In the genomic region with DNA sequence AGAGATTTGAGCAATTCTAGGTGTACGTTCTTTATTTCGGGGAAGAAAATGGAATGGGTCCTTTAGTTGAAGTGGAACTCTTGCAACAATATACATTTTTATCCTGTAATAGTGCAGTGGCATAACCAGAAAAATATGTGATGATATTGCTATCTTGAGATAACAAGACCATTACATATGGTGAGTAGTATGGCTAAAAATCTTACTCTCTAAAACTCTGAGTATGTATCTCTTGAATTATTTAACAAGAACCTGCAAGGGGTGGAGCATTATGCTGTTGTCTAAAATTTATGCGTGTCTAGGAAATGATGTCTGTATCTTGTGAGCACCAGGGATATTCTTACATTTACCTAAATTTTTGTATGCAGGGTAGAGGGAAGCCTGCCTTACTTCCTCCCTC, we compare ENCODE assay signal across 27 cellular contexts.
"Had no signal": no experiment of that assay in that cellular context is flagged by ENCODE, and none has a peak within 500 bp of the region (broad histone marks: within the 10 kb centered on the region; RNA-seq: fewer than 3 reads in every experiment).

No MANE protein-coding gene starts in this region.

- FAIRE-seq: pancreas, small intestine had no signal

- DNase-seq: naive B cell; naive thymus-derived CD8-positive, alpha-beta T cell; nephron progenitor cell; nucleus accumbens; pancreas; right cardiac atrium; right lobe of liver; sigmoid colon; small intestine; stimulated activated CD4-positive, alpha-beta T cell treated with anti-CD3 and anti-CD28 coated beads, Interleukin-15, amount 100 ng/mL, for 24 hours; stimulated activated CD4-positive, alpha-beta T cell treated with anti-CD3 and anti-CD28 coated beads, Interleukin-2, amount 100 ng/mL, for 24 hours; stimulated activated CD4-positive, alpha-beta T cell treated with anti-CD3 and anti-CD28 coated beads, Interleukin-2, amount 100 ng/mL, for 48 hours; stimulated activated CD4-positive, alpha-beta T cell treated with anti-CD3 and anti-CD28 coated beads, Interleukin-4, amount 100 ng/mL, for 24 hours; stimulated activated naive B cell treated with anti-CD40 and anti-IgM and Interleukin-4, amounts not matched to agents 10 μg/mL and 1 μg/mL and 100 μg/mL, for 72 hours; stimulated activated naive CD4-positive, alpha-beta T cell treated with Interleukin-2 at 50 U/mL for 16 hours; stomach; thyroid gland; upper lobe of right lung; uterus had no signal

- H3K27ac Mint-ChIP-seq: naive B cell; naive thymus-derived CD8-positive, alpha-beta T cell; nephron progenitor cell; stimulated activated effector memory CD8-positive, alpha-beta T cell treated with anti-CD3 and anti-CD28 coated beads, Interleukin-12 subunit alpha, Interleukin-12 subunit beta, amount 100 ng/mL, for 72 hours; stimulated activated naive B cell treated with anti-CD40 and anti-IgM and Interleukin-4, amounts not matched to agents 10 μg/mL and 1 μg/mL and 100 μg/mL, for 72 hours; stimulated activated naive CD8-positive, alpha-beta T cell treated with anti-CD3 and anti-CD28 coated beads, Interleukin-15, Interleukin-2, amounts not matched to agents 100 ng/mL and 50 ng/mL, for 24 hours; type B pancreatic cell had no signal

- H3K4me1 ChIP-seq: pancreas, prostate gland, right lobe of liver, sigmoid colon, stomach, thyroid gland, tibial nerve, upper lobe of right lung, uterus had no signal

- H3K27me3 ChIP-seq: neutrophil, pancreas, right lobe of liver, sigmoid colon, stomach, thyroid gland, tibial nerve, upper lobe of right lung, uterus had no signal

- H3K36me3 Mint-ChIP-seq: naive B cell; naive thymus-derived CD8-positive, alpha-beta T cell; stimulated activated effector memory CD8-positive, alpha-beta T cell treated with anti-CD3 and anti-CD28 coated beads, Interleukin-12 subunit alpha, Interleukin-12 subunit beta, amount 100 ng/mL, for 72 hours; stimulated activated naive B cell treated with anti-CD40 and anti-IgM and Interleukin-4, amounts not matched to agents 10 μg/mL and 1 μg/mL and 100 μg/mL, for 72 hours; type B pancreatic cell had no signal

- H3K4me3 Mint-ChIP-seq: naive B cell; naive thymus-derived CD8-positive, alpha-beta T cell; nephron progenitor cell; neural crest cell; stimulated activated effector memory CD8-positive, alpha-beta T cell treated with anti-CD3 and anti-CD28 coated beads, Interleukin-12 subunit alpha, Interleukin-12 subunit beta, amount 100 ng/mL, for 72 hours; stimulated activated naive B cell treated with anti-CD40 and anti-IgM and Interleukin-4, amounts not matched to agents 10 μg/mL and 1 μg/mL and 100 μg/mL, for 72 hours; stimulated activated naive CD8-positive, alpha-beta T cell treated with anti-CD3 and anti-CD28 coated beads, Interleukin-15, Interleukin-2, amounts not matched to agents 100 ng/mL and 50 ng/mL, for 24 hours; type B pancreatic cell had no signal

- H3K9me3 ChIP-seq: neutrophil, pancreas, prostate gland, right lobe of liver, sigmoid colon, thoracic aorta, thyroid gland, tibial nerve, upper lobe of right lung, uterus had no signal

- H3K9me3 Mint-ChIP-seq: stimulated activated effector memory CD8-positive, alpha-beta T cell treated with anti-CD3 and anti-CD28 coated beads, Interleukin-12 subunit alpha, Interleukin-12 subunit beta, amount 100 ng/mL, for 72 hours; stimulated activated naive CD8-positive, alpha-beta T cell treated with anti-CD3 and anti-CD28 coated beads, Interleukin-15, Interleukin-2, amounts not matched to agents 100 ng/mL and 50 ng/mL, for 24 hours; type B pancreatic cell had no signal

- H3K27me3 Mint-ChIP-seq: type B pancreatic cell had no signal

- H3K27ac ChIP-seq: neutrophil, pancreas, prostate gland, right lobe of liver, sigmoid colon, stomach, thoracic aorta, thyroid gland, tibial nerve, upper lobe of right lung, uterus had no signal

- H3K36me3 ChIP-seq: neutrophil, pancreas, prostate gland, right lobe of liver, sigmoid colon, stomach, thoracic aorta, thyroid gland, tibial nerve, upper lobe of right lung, uterus had no signal

- H3K4me3 ChIP-seq: pancreas, prostate gland, right lobe of liver, sigmoid colon, stomach, thoracic aorta, thyroid gland, tibial nerve, upper lobe of right lung, uterus had no signal

- H3K4me1 Mint-ChIP-seq: naive B cell; naive thymus-derived CD8-positive, alpha-beta T cell; stimulated activated effector memory CD8-positive, alpha-beta T cell treated with anti-CD3 and anti-CD28 coated beads, Interleukin-12 subunit alpha, Interleukin-12 subunit beta, amount 100 ng/mL, for 72 hours; stimulated activated naive B cell treated with anti-CD40 and anti-IgM and Interleukin-4, amounts not matched to agents 10 μg/mL and 1 μg/mL and 100 μg/mL, for 72 hours had no signal

- ATAC-seq: naive thymus-derived CD8-positive, alpha-beta T cell; pancreas; right cardiac atrium; right lobe of liver; stimulated activated effector memory CD8-positive, alpha-beta T cell treated with anti-CD3 and anti-CD28 coated beads, Interleukin-12 subunit alpha, Interleukin-12 subunit beta, amount 100 ng/mL, for 72 hours; stimulated activated naive B cell treated with anti-CD40 and anti-IgM and Interleukin-4, amounts not matched to agents 10 μg/mL and 1 μg/mL and 100 μg/mL, for 72 hours had no signal
